13 cellular contexts compared by ENCODE assay signal in genomic region chr9:133881671-133882381, GRCh38.
DNase-seq lines count a peak whose midpoint lies in the region; ATAC-seq, FAIRE-seq and TF ChIP-seq lines count a peak whose summit lies in the region.
"Had no signal": no experiment of that assay in that cellular context is flagged by ENCODE, and none has a peak within 500 bp of the region (broad histone marks: within the 10 kb centered on the region; RNA-seq: fewer than 3 reads in every experiment).

No MANE protein-coding gene starts in this region.

- H3K36me3 Mint-ChIP-seq in nephron (ENCODE audit: low read depth), result no peaks in the 10 kb centered on the region
- H3K36me3 Mint-ChIP-seq in activated CD4-positive, alpha-beta T cell treated with anti-CD3 and anti-CD28 coated beads for 36 hours (ENCODE audit: low read depth), result no peaks in the 10 kb centered on the region
- no peaks in the 10 kb centered on the region for H3K36me3 Mint-ChIP-seq in activated CD4-positive, alpha-beta T cell treated with anti-CD3 and anti-CD28 coated beads, Interleukin-2, amount 10 ng/mL, durations not matched to agents 7 days and 5 days (ENCODE audit: low read depth)

- H3K27me3 ChIP-seq in bronchial epithelial cell (ENCODE audit: control insufficient read depth, insufficient read depth, low read length), result no peaks in the 10 kb centered on the region

- no peak overlapping the region for H3K4me3 ChIP-seq in bronchial epithelial cell (ENCODE audit: low read depth, low read length)

- POLR2A ChIA-PET in activated CD4-positive, alpha-beta T cell treated with anti-CD3 and anti-CD28 coated beads for 36 hours (lab: Charles Lee), result no interaction called here
- POLR2A ChIA-PET in activated CD4-positive, alpha-beta T cell treated with anti-CD3 and anti-CD28 coated beads, Interleukin-2, amount 10 ng/mL, durations not matched to agents 7 days and 5 days (lab: Charles Lee), result no interaction called here

- TF ChIP-seq CTCF in bronchial epithelial cell (IDR thresholded peaks at IDR 0.05; ENCODE audit: insufficient read depth, low read length, severe bottlenecking) (no peak), nephron (IDR thresholded peaks at IDR 0.05; ENCODE audit: unreplicated experiment in 3 of 3) (no peak)

- peaks cover 4% of the 10 kb centered on the region for H3K27me3 Mint-ChIP-seq in nephron (ENCODE audit: low read depth)
- H3K27me3 Mint-ChIP-seq in activated CD4-positive, alpha-beta T cell treated with anti-CD3 and anti-CD28 coated beads for 36 hours, result no peaks in the 10 kb centered on the region
- H3K27me3 Mint-ChIP-seq in activated CD4-positive, alpha-beta T cell treated with anti-CD3 and anti-CD28 coated beads, Interleukin-2, amount 10 ng/mL, durations not matched to agents 7 days and 5 days, result no peaks in the 10 kb centered on the region

- H3K36me3 ChIP-seq in bronchial epithelial cell (ENCODE audit: control insufficient read depth, insufficient read depth, low read length), result peaks cover 1% of the 10 kb centered on the region

- ATAC-seq in activated CD4-positive, alpha-beta T cell treated with anti-CD3 and anti-CD28 coated beads for 36 hours, result no peak
- ATAC-seq in HG03571 (IDR thresholded peaks at IDR 0.05; ENCODE audit: unreplicated experiment), result no peak

- DNase-seq in DMS153 treated with DMSO at 0.1 percent for 48 hours (lab: John Stamatoyannopoulos, UW; ENCODE audit: unreplicated experiment), result peak; percentile 45
- peak; percentile 62 for DNase-seq in NCI-H2107 (lab: John Stamatoyannopoulos, UW)
- peak; percentile 81 for DNase-seq in bronchial epithelial cell (ENCODE audit: low read depth)
- DNase-seq in HK-2 (ENCODE audit: unreplicated experiment), result no peak
- DNase-seq in activated CD4-positive, alpha-beta T cell treated with anti-CD3 and anti-CD28 coated beads for 36 hours, result no peak
- DNase-seq in activated CD4-positive, alpha-beta T cell treated with anti-CD3 and anti-CD28 coated beads, Interleukin-2, amount 10 ng/mL, durations not matched to agents 7 days and 5 days, result no peak
- DNase-seq: activated naive CD4-positive, alpha-beta T cell treated with anti-CD3 and anti-CD28 coated beads for 36 hours; head of caudate nucleus; NCI-H82; T-helper 1 cell had no signal

- no peak for FAIRE-seq in bronchial epithelial cell (lab: Jason Lieb, UNC)
- FAIRE-seq: GM19239 had no signal

- CTCF ChIA-PET in activated CD4-positive, alpha-beta T cell treated with anti-CD3 and anti-CD28 coated beads for 36 hours (lab: Charles Lee), result no interaction called here
- CTCF ChIA-PET in activated CD4-positive, alpha-beta T cell treated with anti-CD3 and anti-CD28 coated beads, Interleukin-2, amount 10 ng/mL, durations not matched to agents 7 days and 5 days (lab: Charles Lee), result no interaction called here

- intact Hi-C loops in activated CD4-positive, alpha-beta T cell treated with anti-CD3 and anti-CD28 coated beads for 36 hours (cut with DNase I, micrococcal nuclease), result no loop called here

- H3K4me3 Mint-ChIP-seq in nephron, result no peak overlapping the region
- no peak overlapping the region for H3K4me3 Mint-ChIP-seq in activated CD4-positive, alpha-beta T cell treated with anti-CD3 and anti-CD28 coated beads for 36 hours
- no peak overlapping the region for H3K4me3 Mint-ChIP-seq in activated CD4-positive, alpha-beta T cell treated with anti-CD3 and anti-CD28 coated beads, Interleukin-2, amount 10 ng/mL, durations not matched to agents 7 days and 5 days
- H3K4me3 Mint-ChIP-seq: activated naive CD4-positive, alpha-beta T cell treated with anti-CD3 and anti-CD28 coated beads for 36 hours had no signal

- no peaks in the 10 kb centered on the region for H3K9me3 Mint-ChIP-seq in nephron
- H3K9me3 Mint-ChIP-seq in activated CD4-positive, alpha-beta T cell treated with anti-CD3 and anti-CD28 coated beads for 36 hours (ENCODE audit: low read depth), result no peaks in the 10 kb centered on the region
- H3K9me3 Mint-ChIP-seq in activated CD4-positive, alpha-beta T cell treated with anti-CD3 and anti-CD28 coated beads, Interleukin-2, amount 10 ng/mL, durations not matched to agents 7 days and 5 days, result no peaks in the 10 kb centered on the region
- H3K9me3 Mint-ChIP-seq: activated naive CD4-positive, alpha-beta T cell treated with anti-CD3 and anti-CD28 coated beads for 36 hours had no signal

- peak overlapping the region in 2 of 3 experiments; percentile 40 to 59 for H3K27ac Mint-ChIP-seq in nephron
- H3K27ac Mint-ChIP-seq in activated CD4-positive, alpha-beta T cell treated with anti-CD3 and anti-CD28 coated beads for 36 hours, result no peak overlapping the region
- H3K27ac Mint-ChIP-seq in activated CD4-positive, alpha-beta T cell treated with anti-CD3 and anti-CD28 coated beads, Interleukin-2, amount 10 ng/mL, durations not matched to agents 7 days and 5 days, result no peak overlapping the region

- peaks cover 46% of the 10 kb centered on the region for H3K4me1 Mint-ChIP-seq in nephron
- no peaks in the 10 kb centered on the region for H3K4me1 Mint-ChIP-seq in activated CD4-positive, alpha-beta T cell treated with anti-CD3 and anti-CD28 coated beads for 36 hours
- H3K4me1 Mint-ChIP-seq in activated CD4-positive, alpha-beta T cell treated with anti-CD3 and anti-CD28 coated beads, Interleukin-2, amount 10 ng/mL, durations not matched to agents 7 days and 5 days, result no peaks in the 10 kb centered on the region

Comparison
In these comparisons a context has a peak if more than half of its experiments do, and no peak if none do; other contexts are left out.
1. DNase-seq: peak in DMS153 treated with DMSO at 0.1 percent for 48 hours (single experiment), NCI-H2107 (single experiment) and bronchial epithelial cell (single experiment); none in HK-2 (single experiment), activated CD4-positive, alpha-beta T cell treated with anti-CD3 and anti-CD28 coated beads for 36 hours (single experiment) and activated CD4-positive, alpha-beta T cell treated with anti-CD3 and anti-CD28 coated beads, Interleukin-2, amount 10 ng/mL, durations not matched to agents 7 days and 5 days (single experiment).
2. H3K27ac Mint-ChIP-seq: peak in nephron (2 of 3); none in activated CD4-positive, alpha-beta T cell treated with anti-CD3 and anti-CD28 coated beads for 36 hours (single experiment) and activated CD4-positive, alpha-beta T cell treated with anti-CD3 and anti-CD28 coated beads, Interleukin-2, amount 10 ng/mL, durations not matched to agents 7 days and 5 days (single experiment).